Comparison of ENCODE assay signal across 31 cellular contexts in genomic region chr1:108046021-108046420, GRCh38.
DNase-seq lines count a peak whose midpoint lies in the region; ATAC-seq and TF ChIP-seq lines count a peak whose summit lies in the region.
"Had no signal": no experiment of that assay in that cellular context is flagged by ENCODE, and none has a peak within 500 bp of the region (broad histone marks: within the 10 kb centered on the region; RNA-seq: fewer than 3 reads in every experiment).

No MANE protein-coding gene starts in this region.

- peaks cover 29% of the 10 kb centered on the region for H3K4me1 ChIP-seq in suprapubic skin

- no peak overlapping the region for H3K4me3 ChIP-seq in suprapubic skin
- H3K4me3 ChIP-seq: esophagus squamous epithelium, left lung, right atrium auricular region, vagina had no signal

- TF ChIP-seq EP300 in suprapubic skin (IDR thresholded peaks at IDR 0.05) = no peak

- BruUV-seq in MCF 10A (replicated peaks; lab: Mats Ljungman, UMichigan) = no TSS peak

- H3K27me3 ChIP-seq in suprapubic skin = no peaks in the 10 kb centered on the region
- H3K27me3 ChIP-seq: esophagus squamous epithelium, left lung, right atrium auricular region, vagina had no signal

- intact Hi-C loops in MCF 10A (cut with micrococcal nuclease) = no loop called here

- no peaks in the 10 kb centered on the region for H3K36me3 Mint-ChIP-seq in MCF 10A (ENCODE audit: insufficient read depth, unreplicated experiment)
- H3K36me3 Mint-ChIP-seq: CD4-positive, CD25-positive, alpha-beta regulatory T cell; mesothelial cell of epicardium; stimulated activated effector memory CD8-positive, alpha-beta T cell treated with anti-CD3 and anti-CD28 coated beads, Interleukin-12 subunit alpha, Interleukin-12 subunit beta, amount 100 ng/mL, for 72 hours had no signal

- peak overlapping the region; percentile 14 for H3K27ac Mint-ChIP-seq in MCF 10A (ENCODE audit: low read depth, unreplicated experiment)
- H3K27ac Mint-ChIP-seq: activated CD4-positive, alpha-beta memory T cell treated with anti-CD3 and anti-CD28 coated beads, Interleukin-2, amount 10 ng/mL, durations not matched to agents 7 days and 5 days; dendritic cell treated with granulocyte-macrophage colony-stimulating factor and Interleukin-4, amounts not matched to agents 40 ng/mL and 50 ng/mL, for 4 days; endodermal cell; mesothelial cell of epicardium; stimulated activated effector memory CD8-positive, alpha-beta T cell treated with anti-CD3 and anti-CD28 coated beads, Interleukin-12 subunit alpha, Interleukin-12 subunit beta, amount 100 ng/mL, for 72 hours had no signal

- no peak for TF ChIP-seq POLR2A in suprapubic skin (IDR thresholded peaks at IDR 0.05)

- no peak overlapping the region for H3K4me3 Mint-ChIP-seq in MCF 10A (ENCODE audit: unreplicated experiment)
- H3K4me3 Mint-ChIP-seq: activated CD4-positive, alpha-beta memory T cell treated with anti-CD3 and anti-CD28 coated beads, Interleukin-2, amount 10 ng/mL, durations not matched to agents 7 days and 5 days; CD4-positive, CD25-positive, alpha-beta regulatory T cell; dendritic cell treated with granulocyte-macrophage colony-stimulating factor and Interleukin-4, amounts not matched to agents 40 ng/mL and 50 ng/mL, for 4 days; endodermal cell; mesothelial cell of epicardium; stimulated activated effector memory CD8-positive, alpha-beta T cell treated with anti-CD3 and anti-CD28 coated beads, Interleukin-12 subunit alpha, Interleukin-12 subunit beta, amount 100 ng/mL, for 72 hours had no signal

- no peaks in the 10 kb centered on the region for H3K9me3 Mint-ChIP-seq in MCF 10A (ENCODE audit: unreplicated experiment)
- H3K9me3 Mint-ChIP-seq: activated CD4-positive, alpha-beta memory T cell treated with anti-CD3 and anti-CD28 coated beads, Interleukin-2, amount 10 ng/mL, durations not matched to agents 7 days and 5 days; dendritic cell treated with granulocyte-macrophage colony-stimulating factor and Interleukin-4, amounts not matched to agents 40 ng/mL and 50 ng/mL, for 4 days; mesothelial cell of epicardium; stimulated activated effector memory CD8-positive, alpha-beta T cell treated with anti-CD3 and anti-CD28 coated beads, Interleukin-12 subunit alpha, Interleukin-12 subunit beta, amount 100 ng/mL, for 72 hours had no signal

- no peak for ATAC-seq in HG03095 (IDR thresholded peaks at IDR 0.05; ENCODE audit: unreplicated experiment)
- ATAC-seq: left lung; stimulated activated effector memory CD8-positive, alpha-beta T cell treated with anti-CD3 and anti-CD28 coated beads, Interleukin-12 subunit alpha, Interleukin-12 subunit beta, amount 100 ng/mL, for 72 hours had no signal

- DNase-seq in DMS53 (lab: John Stamatoyannopoulos, UW) = peak; percentile 32
- no peak for DNase-seq in DMS53 treated with DMSO at 0.1 percent for 48 hours (lab: John Stamatoyannopoulos, UW; ENCODE audit: unreplicated experiment)
- DNase-seq in MCF 10A (ENCODE audit: unreplicated experiment) = peak; percentile 12
- peak; percentile 57 for DNase-seq in kidney tubule cell (ENCODE audit: low spot score)
- no peak for DNase-seq in suprapubic skin (ENCODE audit: low spot score in 2 of 2)
- no peak for DNase-seq in stimulated activated naive CD4-positive, alpha-beta T cell (lab: John Stamatoyannopoulos, UW)
- DNase-seq in stimulated activated naive CD4-positive, alpha-beta T cell treated with Interleukin-2 at 50 U/mL for 16 hours (lab: John Stamatoyannopoulos, UW) = no peak
- DNase-seq: activated CD4-positive, alpha-beta memory T cell treated with anti-CD3 and anti-CD28 coated beads, Interleukin-2, amount 10 ng/mL, durations not matched to agents 7 days and 5 days; activated CD8-positive, alpha-beta memory T cell treated with anti-CD3 and anti-CD28 coated beads, Interleukin-2, amount 50 U/mL, for 48 hours; activated naive CD4-positive, alpha-beta T cell treated with anti-CD3 and anti-CD28 coated beads, Interleukin-2, amount 50 U/mL, for 16 hours; amniotic stem cell; CD4-positive, CD25-positive, alpha-beta regulatory T cell; EL; endodermal cell; esophagus squamous epithelium; KG1; left lung; naive B cell; NCI-H1436; NCI-H2107; NCI-H446; NCI-H774; stimulated activated CD4-positive, alpha-beta T cell treated with anti-CD3 and anti-CD28 coated beads, Interleukin-4, amount 100 ng/mL, for 24 hours; T-helper 1 cell had no signal

- H3K36me3 ChIP-seq in suprapubic skin = no peaks in the 10 kb centered on the region
- H3K36me3 ChIP-seq: esophagus squamous epithelium, left lung, right atrium auricular region, vagina had no signal

- TF ChIP-seq CTCF in MCF 10A (IDR thresholded peaks at IDR 0.05; ENCODE audit: unreplicated experiment) (no peak), suprapubic skin (IDR thresholded peaks at IDR 0.05) (no peak)

- POLR2A ChIA-PET in MCF 10A (lab: Yijun Ruan, JAX) = interaction anchor here (0.8 to 1.4 kb wide), 9 partner anchors 8 to 110 kb away, joined by 3 to 9 read pairs (median 3); no protein-coding TSS in a partner anchor

- peak overlapping the region; percentile 6 for H3K27ac ChIP-seq in suprapubic skin
- H3K27ac ChIP-seq: 22Rv1, left lung, right atrium auricular region, vagina had no signal

- CTCF ChIA-PET in MCF 10A (lab: Yijun Ruan, JAX) = interaction anchor here (0.6 to 1.9 kb wide), 2 partner anchors 36 to 97 kb away, joined by 3 to 5 read pairs; no protein-coding TSS in a partner anchor

- WGBS in suprapubic skin = 57% methylated on average over 2 of the region's 2 CpGs

- peaks cover 40% of the 10 kb centered on the region for H3K4me1 Mint-ChIP-seq in MCF 10A (ENCODE audit: insufficient read depth, unreplicated experiment)

- no peaks in the 10 kb centered on the region for H3K9me3 ChIP-seq in suprapubic skin
- H3K9me3 ChIP-seq: esophagus squamous epithelium, left lung, right atrium auricular region, vagina had no signal

- no peaks in the 10 kb centered on the region for H3K27me3 Mint-ChIP-seq in MCF 10A (ENCODE audit: insufficient read depth, unreplicated experiment)
- H3K27me3 Mint-ChIP-seq: dendritic cell treated with granulocyte-macrophage colony-stimulating factor and Interleukin-4, amounts not matched to agents 40 ng/mL and 50 ng/mL, for 4 days; naive B cell had no signal

Comparison
In these comparisons a context has a peak if more than half of its experiments do, and no peak if none do; other contexts are left out.
1. DNase-seq: peak in DMS53 (single experiment), MCF 10A (single experiment) and kidney tubule cell (single experiment); none in DMS53 treated with DMSO at 0.1 percent for 48 hours (single experiment), suprapubic skin (0 of 2), stimulated activated naive CD4-positive, alpha-beta T cell (0 of 6) and stimulated activated naive CD4-positive, alpha-beta T cell treated with Interleukin-2 at 50 U/mL for 16 hours (single experiment).